14 cellular contexts compared by ENCODE assay signal in genomic region chr21:14550200-14550599, GRCh38. TPM values are rescaled to one million over a fixed set of nuclear protein-coding genes. Genes with fewer than 3 reads are reported as not detected.
DNase-seq lines count a peak whose midpoint lies in the region; ATAC-seq and TF ChIP-seq lines count a peak whose summit lies in the region.
"Had no signal": no experiment of that assay in that cellular context is flagged by ENCODE, and none has a peak within 500 bp of the region (broad histone marks: within the 10 kb centered on the region; RNA-seq: fewer than 3 reads in every experiment).

No MANE protein-coding gene starts in this region.

- intact Hi-C loops in activated CD8-positive, alpha-beta T cell treated with anti-CD3 and anti-CD28 coated beads for 36 hours (cut with micrococcal nuclease) = no loop called here

- no peak overlapping the region for H4K8ac ChIP-seq in mesendoderm (ENCODE audit: low read depth, low read length)

- H4K5ac ChIP-seq in mesendoderm (ENCODE audit: low read length) = no peak overlapping the region

- H2BK15ac ChIP-seq in mesendoderm (replicated peaks; ENCODE audit: low read depth) = no peak overlapping the region

- no peaks in the 10 kb centered on the region for H3K27me3 ChIP-seq in mesendoderm (ENCODE audit: insufficient read depth, low read length, poor library complexity)
- H3K27me3 ChIP-seq: thyroid gland had no signal

- H3K36me3 Mint-ChIP-seq in activated CD8-positive, alpha-beta T cell treated with anti-CD3 and anti-CD28 coated beads for 36 hours (ENCODE audit: low read depth) = peaks cover 3% of the 10 kb centered on the region

- no peak for ATAC-seq in activated CD8-positive, alpha-beta T cell treated with anti-CD3 and anti-CD28 coated beads for 36 hours
- ATAC-seq in GM21825 (IDR thresholded peaks at IDR 0.05; ENCODE audit: unreplicated experiment) = no peak

- H3K4me1 Mint-ChIP-seq in activated CD8-positive, alpha-beta T cell treated with anti-CD3 and anti-CD28 coated beads for 36 hours (ENCODE audit: low read depth) = peaks cover 54% of the 10 kb centered on the region

- no peak overlapping the region for H2AK5ac ChIP-seq in mesendoderm (ENCODE audit: low read length)

- WGBS in mesendoderm (ENCODE audit: extremely low coverage, insufficient coverage, low lambda C conversion rate) = no CpG with 5 or more reads among the region's 3 CpGs

- peak; percentile 24 for DNase-seq in NOMO-1 treated with DMSO at 0.1 percent for 48 hours (lab: John Stamatoyannopoulos, UW; ENCODE audit: unreplicated experiment)
- DNase-seq in NOMO-1 treated with dmso at 0.1 percent for 144 hours (lab: John Stamatoyannopoulos, UW; ENCODE audit: unreplicated experiment) = no peak
- DNase-seq in activated CD8-positive, alpha-beta T cell treated with anti-CD3 and anti-CD28 coated beads for 36 hours = no peak
- DNase-seq in mesendoderm = peak; percentile 13
- DNase-seq in stimulated activated CD8-positive, alpha-beta memory T cell treated with anti-CD3 and anti-CD28 coated beads, Interleukin-4, amount 100 ng/mL, for 48 hours = no peak
- no peak for DNase-seq in DMS153 (lab: John Stamatoyannopoulos, UW)
- DNase-seq: 8988T; anterior cingulate cortex; cortex of kidney; stimulated activated CD4-positive, alpha-beta T cell treated with anti-CD3 and anti-CD28 coated beads, Interleukin-12 subunit alpha, Interleukin-12 subunit beta, amount 100 ng/mL, for 4 hours; thyroid gland had no signal

- CTCF ChIA-PET in activated CD8-positive, alpha-beta T cell treated with anti-CD3 and anti-CD28 coated beads for 36 hours (lab: Charles Lee) = interaction anchor here (1.0 to 1.3 kb wide), 3 partner anchors 9 to 188 kb away, joined by 3 to 4 read pairs (median 3); no protein-coding TSS in a partner anchor

- no peak for TF ChIP-seq CTCF in activated CD8-positive, alpha-beta T cell treated with anti-CD3 and anti-CD28 coated beads for 36 hours (IDR thresholded peaks at IDR 0.05)

- H3K36me3 ChIP-seq in KOPT-K1 (ENCODE audit: insufficient read depth, low read length) = no peaks in the 10 kb centered on the region
- no peaks in the 10 kb centered on the region for H3K36me3 ChIP-seq in mesendoderm (ENCODE audit: control insufficient read depth, insufficient read depth, low read length)
- H3K36me3 ChIP-seq: thyroid gland had no signal

- peak overlapping the region; percentile 31 for H3K27ac ChIP-seq in KOPT-K1 (ENCODE audit: low read depth, low read length, poor library complexity, severe bottlenecking)
- no peak overlapping the region for H3K27ac ChIP-seq in mesendoderm (ENCODE audit: low read depth, low read length)
- H3K27ac ChIP-seq: parathyroid adenoma, thyroid gland had no signal

- H3K4ac ChIP-seq in mesendoderm (ENCODE audit: low read depth, low read length) = no peak overlapping the region

- no peaks in the 10 kb centered on the region for H3K27me3 Mint-ChIP-seq in activated CD8-positive, alpha-beta T cell treated with anti-CD3 and anti-CD28 coated beads for 36 hours

- no peak overlapping the region for H3K18ac ChIP-seq in mesendoderm (ENCODE audit: low read length)

- H2BK5ac ChIP-seq in mesendoderm (ENCODE audit: low read length) = no peak overlapping the region

- H3K27ac Mint-ChIP-seq in activated CD8-positive, alpha-beta T cell treated with anti-CD3 and anti-CD28 coated beads for 36 hours = peak overlapping the region; percentile 72

- H3K56ac ChIP-seq in mesendoderm (ENCODE audit: low read length) = no peak overlapping the region

- no peak overlapping the region for H3K9ac ChIP-seq in mesendoderm (ENCODE audit: low read length)
- H3K9ac ChIP-seq: parathyroid adenoma had no signal

- H3K23ac ChIP-seq in mesendoderm (ENCODE audit: low read length) = no peak overlapping the region

- H3K79me2 ChIP-seq in mesendoderm (ENCODE audit: control insufficient read depth, insufficient read depth, low read length) = no peaks in the 10 kb centered on the region
- H3K79me2 ChIP-seq: parathyroid adenoma had no signal

- no peak overlapping the region for H3K4me3 Mint-ChIP-seq in activated CD8-positive, alpha-beta T cell treated with anti-CD3 and anti-CD28 coated beads for 36 hours

- H3K4me1 ChIP-seq in mesendoderm (ENCODE audit: control insufficient read depth, low read depth, low read length) = no peaks in the 10 kb centered on the region
- H3K4me1 ChIP-seq: parathyroid adenoma, thyroid gland had no signal

- peaks cover 3% of the 10 kb centered on the region for H3K9me3 Mint-ChIP-seq in activated CD8-positive, alpha-beta T cell treated with anti-CD3 and anti-CD28 coated beads for 36 hours

- no peak overlapping the region for H3K4me3 ChIP-seq in mesendoderm (ENCODE audit: low read length)
- H3K4me3 ChIP-seq: thyroid gland had no signal

- H3K79me1 ChIP-seq in mesendoderm (ENCODE audit: low read length) = no peaks in the 10 kb centered on the region

- no peak overlapping the region for H2BK120ac ChIP-seq in mesendoderm (ENCODE audit: low read depth, low read length)

- H3K9me3 ChIP-seq in KOPT-K1 (ENCODE audit: insufficient read depth, low read length, poor library complexity, severe bottlenecking) = no peaks in the 10 kb centered on the region
- H3K9me3 ChIP-seq: thyroid gland had no signal

- POLR2A ChIA-PET in activated CD8-positive, alpha-beta T cell treated with anti-CD3 and anti-CD28 coated beads for 36 hours (lab: Charles Lee) = no interaction called here

- H3K4me2 ChIP-seq in mesendoderm (ENCODE audit: low read length) = no peak overlapping the region

RNA-seq across cellular contexts. Expression of gene SAMSN1, which starts 4.1 kb away (rescaled TPM):
- total RNA-seq in activated CD8-positive, alpha-beta T cell treated with anti-CD3 and anti-CD28 coated beads for 36 hours = 10 to 100 TPM; 66.7 to 71.4 TPM
- polyA plus RNA-seq in mesendoderm (2013, experiment 1 of 2) = 11.0 TPM
- 17.5 TPM for polyA plus RNA-seq in mesendoderm (2013, experiment 2 of 2)

Comparison
In these comparisons a context has a peak if more than half of its experiments do, and no peak if none do; other contexts are left out.
1. DNase-seq: peak in NOMO-1 treated with DMSO at 0.1 percent for 48 hours (single experiment) and mesendoderm (single experiment); none in NOMO-1 treated with dmso at 0.1 percent for 144 hours (single experiment), activated CD8-positive, alpha-beta T cell treated with anti-CD3 and anti-CD28 coated beads for 36 hours (single experiment), stimulated activated CD8-positive, alpha-beta memory T cell treated with anti-CD3 and anti-CD28 coated beads, Interleukin-4, amount 100 ng/mL, for 48 hours (single experiment) and DMS153 (single experiment).